ENCODE assay signal across 24 cellular contexts in the genomic region with DNA sequence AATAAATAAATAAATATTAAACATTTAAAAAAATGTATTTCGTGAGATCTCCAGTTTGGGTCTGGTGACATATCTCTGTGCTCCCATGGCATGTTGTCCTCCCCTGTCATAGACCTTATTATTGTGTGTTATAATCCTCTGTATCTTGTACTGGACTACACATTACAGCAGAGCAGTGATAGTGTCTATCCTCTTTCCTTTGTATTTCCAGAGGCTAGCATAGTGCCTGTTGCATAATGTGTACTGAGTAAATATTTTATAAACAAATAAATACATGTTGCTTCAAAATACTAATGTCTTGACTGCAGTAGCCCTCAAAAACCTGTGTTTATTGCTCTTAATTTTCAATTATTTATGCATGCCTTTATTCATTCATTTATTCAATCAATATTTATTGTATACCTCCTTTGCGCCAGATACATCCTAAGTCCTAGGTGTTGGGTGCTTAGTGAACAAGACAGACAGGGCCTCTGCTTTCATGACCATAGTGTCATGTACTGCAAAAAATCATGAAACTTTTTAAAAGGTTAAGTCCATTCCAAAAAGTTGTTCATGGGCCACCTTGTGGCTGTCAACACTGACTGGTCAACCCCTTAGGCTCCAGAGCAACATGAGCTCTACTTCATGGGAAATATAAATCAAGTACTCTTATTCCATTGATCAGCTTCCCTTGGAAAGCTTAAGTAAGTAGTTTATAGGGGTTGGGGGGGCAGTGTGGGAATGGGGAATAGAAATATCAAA.
"Had no signal": no experiment of that assay in that cellular context is flagged by ENCODE, and none has a peak within 500 bp of the region (broad histone marks: within the 10 kb centered on the region; RNA-seq: fewer than 3 reads in every experiment).

No MANE protein-coding gene starts in this region.

- H3K4me1 ChIP-seq: esophagus squamous epithelium, pancreas, stomach, testis, tibial artery, upper lobe of left lung had no signal

- H3K36me3 ChIP-seq: esophagus squamous epithelium, pancreas, stomach, tibial artery, upper lobe of left lung had no signal

- H3K27ac ChIP-seq: esophagus squamous epithelium, pancreas, stomach, testis, tibial artery, upper lobe of left lung had no signal

- H3K27me3 ChIP-seq: esophagus squamous epithelium, pancreas, stomach, testis, tibial artery, upper lobe of left lung had no signal

- ATAC-seq: left colon, left ventricle myocardium superior, natural killer cell had no signal

- H3K9me3 ChIP-seq: esophagus squamous epithelium, pancreas, testis, tibial artery had no signal

- H3K4me3 ChIP-seq: esophagus squamous epithelium, lung, pancreas, smooth muscle cell, stomach, testis, tibial artery, upper lobe of left lung had no signal

- DNase-seq: effector CD8-positive, alpha-beta T cell; erythroblast; esophagus squamous epithelium; hypothalamus; immature natural killer cell; islet precursor cell; kidney glomerular epithelial cell; left colon; left ventricle myocardium superior; natural killer cell; pancreas; retina; stimulated activated CD4-positive, alpha-beta T cell treated with anti-CD3 and anti-CD28 coated beads, Interleukin-12 subunit alpha, Interleukin-12 subunit beta, amount 100 ng/mL, for 4 hours; stimulated activated CD4-positive, alpha-beta T cell treated with anti-CD3 and anti-CD28 coated beads, Interleukin-1b, Interleukin-23, amount 100 ng/mL, for 48 hours; stimulated activated CD4-positive, alpha-beta T cell treated with anti-CD3 and anti-CD28 coated beads, Interleukin-4, amount 100 ng/mL, for 1 hour; stimulated activated CD8-positive, alpha-beta memory T cell treated with anti-CD3 and anti-CD28 coated beads, Interleukin-4, amount 100 ng/mL, for 48 hours; stimulated activated naive CD4-positive, alpha-beta T cell treated with Interleukin-2 at 50 U/mL for 16 hours; stomach; substantia nigra; testis; tibial artery; upper lobe of left lung had no signal
